ENCODE assay signal across 10 cellular contexts in genomic region chr12:104596128-104596799, GRCh38.
DNase-seq lines count a peak whose midpoint lies in the region; ATAC-seq and TF ChIP-seq lines count a peak whose summit lies in the region.
"Had no signal": no experiment of that assay in that cellular context is flagged by ENCODE, and none has a peak within 500 bp of the region (broad histone marks: within the 10 kb centered on the region; RNA-seq: fewer than 3 reads in every experiment).

No MANE protein-coding gene starts in this region.

- H3K4me1 ChIP-seq in DND-41 (ENCODE audit: insufficient read depth, low read length): no peaks in the 10 kb centered on the region
- H3K4me1 ChIP-seq in OCI-LY1 (ENCODE audit: insufficient read depth, low read length, severe bottlenecking): peaks cover 51% of the 10 kb centered on the region
- H3K4me1 ChIP-seq in psoas muscle: no peaks in the 10 kb centered on the region
- no peaks in the 10 kb centered on the region for H3K4me1 ChIP-seq in A673 (ENCODE audit: insufficient read depth, low read length, poor library complexity, severe bottlenecking)

- peaks cover 18% of the 10 kb centered on the region for H3K4me1 Mint-ChIP-seq in activated CD4-positive, alpha-beta T cell treated with anti-CD3 and anti-CD28 coated beads, Interleukin-2, amount 10 ng/mL, durations not matched to agents 24 days and 14 days

- H3K27ac ChIP-seq in DND-41 (ENCODE audit: low read length): peak overlapping the region; percentile 18
- peak overlapping the region; percentile 58 for H3K27ac ChIP-seq in OCI-LY1 (ENCODE audit: low read depth, low read length, poor library complexity, severe bottlenecking)
- no peak overlapping the region for H3K27ac ChIP-seq in psoas muscle
- no peak overlapping the region for H3K27ac ChIP-seq in A673 (ENCODE audit: low read depth, low read length, poor library complexity, severe bottlenecking)
- H3K27ac ChIP-seq: SJCRH30 had no signal

- no peaks in the 10 kb centered on the region for H3F3A ChIP-seq in OCI-LY1 (ENCODE audit: insufficient read depth, low read length)

- CTCF ChIA-PET in A673 (lab: Charles Lee): no interaction called here

- 46 to 59% (median 47%) methylated on average over 12 of the region's 12 CpGs for WGBS in psoas muscle, 3 donors

- H3K36me3 ChIP-seq in DND-41 (ENCODE audit: insufficient read depth, low read length) (peaks cover 59% of the 10 kb centered on the region), OCI-LY1 (ENCODE audit: insufficient read depth, low read length) (no peaks in the 10 kb centered on the region), psoas muscle (ENCODE audit: insufficient read depth in 1 of 2, low read depth in 1 of 2) (no peaks in the 10 kb centered on the region), A673 (ENCODE audit: insufficient read depth, low read length, poor library complexity, severe bottlenecking) (no peaks in the 10 kb centered on the region)
- H3K36me3 ChIP-seq: SJCRH30 had no signal

- peaks cover 8% of the 10 kb centered on the region for H3K36me3 Mint-ChIP-seq in activated CD4-positive, alpha-beta T cell treated with anti-CD3 and anti-CD28 coated beads, Interleukin-2, amount 10 ng/mL, durations not matched to agents 24 days and 14 days (ENCODE audit: low read depth)

- no peak for TF ChIP-seq CTCF in DND-41 (IDR thresholded peaks at IDR 0.05; ENCODE audit: borderline replicate concordance, extremely low read depth, low read length, poor library complexity, severe bottlenecking)
- TF ChIP-seq CTCF in OCI-LY1 (IDR thresholded peaks at IDR 0.05; ENCODE audit: low read length): no peak
- TF ChIP-seq CTCF in psoas muscle (IDR thresholded peaks at IDR 0.05): no peak
- TF ChIP-seq CTCF in A673 (conservative IDR thresholded peaks at IDR 0.05; ENCODE audit: low read depth, low read length): no peak

- H3K4me3 Mint-ChIP-seq in activated CD4-positive, alpha-beta T cell treated with anti-CD3 and anti-CD28 coated beads, Interleukin-2, amount 10 ng/mL, durations not matched to agents 24 days and 14 days: no peak overlapping the region

- BruUV-seq in A673 (replicated peaks; lab: Mats Ljungman, UMichigan): no TSS peak

- DNase-seq in DND-41: no peak
- DNase-seq in fibroblast of peridontal ligament (ENCODE audit: extremely low read depth): peak; percentile 91
- peak in 1 of 2 donors; percentile 21 for DNase-seq in psoas muscle
- no peak for DNase-seq in activated CD4-positive, alpha-beta T cell treated with anti-CD3 and anti-CD28 coated beads, Interleukin-2, amount 10 ng/mL, durations not matched to agents 24 days and 14 days
- DNase-seq in activated gamma-delta T cell treated with Interleukin-2 at 50 U/mL for 16 hours: no peak
- DNase-seq in COLO829 (ENCODE audit: low spot score): no peak
- DNase-seq in A673 (ENCODE audit: low spot score): no peak
- DNase-seq: SJCRH30; stimulated activated naive CD4-positive, alpha-beta T cell treated with Interleukin-2 at 50 U/mL for 16 hours had no signal

- no peaks in the 10 kb centered on the region for H3K9me3 Mint-ChIP-seq in activated CD4-positive, alpha-beta T cell treated with anti-CD3 and anti-CD28 coated beads, Interleukin-2, amount 10 ng/mL, durations not matched to agents 24 days and 14 days

- no peak overlapping the region for H3K27ac Mint-ChIP-seq in activated CD4-positive, alpha-beta T cell treated with anti-CD3 and anti-CD28 coated beads, Interleukin-2, amount 10 ng/mL, durations not matched to agents 24 days and 14 days

- intact Hi-C loops in psoas muscle (cut with DNase I) (no loop called here), A673 (cut with micrococcal nuclease; ENCODE audit: unreplicated experiment) (no loop called here)
- intact Hi-C loops in activated CD4-positive, alpha-beta T cell treated with anti-CD3 and anti-CD28 coated beads, Interleukin-2, amount 10 ng/mL, durations not matched to agents 24 days and 14 days (cut with micrococcal nuclease): no loop called here

- ATAC-seq in DND-41 (ENCODE audit: insufficient read depth, low read depth) (no peak), psoas muscle (peak in 3 of 4 donors; percentile 59 to 73 (median 71))

- H4K20me1 ChIP-seq in DND-41 (ENCODE audit: insufficient read depth, low read length) (peaks cover 99% of the 10 kb centered on the region), OCI-LY1 (ENCODE audit: insufficient read depth, low read length) (no peaks in the 10 kb centered on the region)

- H3K9me2 ChIP-seq in OCI-LY1 (ENCODE audit: low read depth, low read length): no peaks in the 10 kb centered on the region

- no peak overlapping the region for H3K9ac ChIP-seq in DND-41 (ENCODE audit: low read depth, low read length)
- no peak overlapping the region for H3K9ac ChIP-seq in OCI-LY1 (ENCODE audit: low read length)

- H3K4me2 ChIP-seq in DND-41 (ENCODE audit: insufficient read depth, low read length) (no peak overlapping the region), OCI-LY1 (ENCODE audit: low read length) (peak overlapping the region; percentile 41; the same call in 1 of the 2 replicates)

- no peaks in the 10 kb centered on the region for H3K27me3 Mint-ChIP-seq in activated CD4-positive, alpha-beta T cell treated with anti-CD3 and anti-CD28 coated beads, Interleukin-2, amount 10 ng/mL, durations not matched to agents 24 days and 14 days

- no peak overlapping the region for H2AFZ ChIP-seq in DND-41 (ENCODE audit: low read depth, low read length)
- H2AFZ ChIP-seq in OCI-LY1 (ENCODE audit: low read length): no peak overlapping the region

- H3K9me3 ChIP-seq in DND-41 (ENCODE audit: insufficient read depth, low read length, severe bottlenecking) (no peaks in the 10 kb centered on the region), OCI-LY1 (ENCODE audit: low read length) (no peaks in the 10 kb centered on the region), psoas muscle (no peaks in the 10 kb centered on the region), A673 (ENCODE audit: low read depth, low read length, poor library complexity, severe bottlenecking) (no peaks in the 10 kb centered on the region)
- H3K9me3 ChIP-seq: SJCRH30 had no signal

- H3K27me3 ChIP-seq in DND-41 (ENCODE audit: insufficient read depth, low read length, poor library complexity) (no peaks in the 10 kb centered on the region), OCI-LY1 (ENCODE audit: insufficient read depth, low read length) (no peaks in the 10 kb centered on the region), psoas muscle (ENCODE audit: insufficient read depth in 3 of 3, low read length in 2 of 3) (no peaks in the 10 kb centered on the region), A673 (replicated peaks; ENCODE audit: insufficient read depth, low read depth, low read length, poor library complexity) (no peaks in the 10 kb centered on the region)
- H3K27me3 ChIP-seq: SJCRH30 had no signal

- POLR2A ChIA-PET in A673 (lab: Charles Lee; ENCODE audit: low non-redundant PET): no interaction called here

- no peak overlapping the region for H3K4me3 ChIP-seq in DND-41 (ENCODE audit: low read depth in 1 of 2, low read length in 2 of 2)
- H3K4me3 ChIP-seq in OCI-LY1 (ENCODE audit: low read depth, low read length, poor library complexity, severe bottlenecking): no peak overlapping the region
- H3K4me3 ChIP-seq in psoas muscle: no peak overlapping the region
- no peak overlapping the region for H3K4me3 ChIP-seq in A673 (ENCODE audit: low read depth, low read length, poor library complexity, severe bottlenecking)
- H3K4me3 ChIP-seq: SJCRH30 had no signal

- H3K79me2 ChIP-seq in DND-41 (ENCODE audit: insufficient read depth, low read length) (peaks cover 100% of the 10 kb centered on the region), OCI-LY1 (ENCODE audit: insufficient read depth, low read length) (no peaks in the 10 kb centered on the region)

Comparison
In these comparisons a context has a peak if more than half of its experiments do, and no peak if none do; other contexts are left out.
1. H3K27ac ChIP-seq: peak in DND-41 (single experiment) and OCI-LY1 (single experiment); none in psoas muscle (single experiment) and A673 (single experiment).